Comparison of ENCODE assay signal across 21 cellular contexts in the genomic region with DNA sequence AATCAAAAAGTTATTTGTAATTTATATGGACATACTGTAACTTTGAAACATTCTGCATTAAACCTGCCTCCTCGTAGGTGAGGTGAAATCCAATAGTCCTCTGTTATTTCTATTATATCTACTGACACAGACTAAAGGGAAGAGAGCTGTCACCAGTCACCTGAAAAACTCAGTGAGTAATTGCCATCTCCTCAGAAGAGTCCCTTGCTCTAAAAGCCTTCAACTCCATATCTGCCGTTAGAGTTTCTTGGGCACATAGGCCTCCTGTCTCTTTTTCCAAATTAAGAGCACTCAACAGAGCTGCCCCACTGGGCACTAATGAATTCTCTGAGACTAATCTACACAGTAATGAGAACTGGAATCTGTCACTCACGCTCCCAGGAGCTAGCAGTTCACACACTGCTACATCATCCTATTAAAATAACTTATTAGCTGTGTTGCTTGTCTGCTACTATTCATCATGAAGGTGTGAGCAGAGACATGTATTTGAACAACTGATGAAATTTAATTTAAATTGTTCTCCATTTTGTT.
"Had no signal": no experiment of that assay in that cellular context is flagged by ENCODE, and none has a peak within 500 bp of the region (broad histone marks: within the 10 kb centered on the region; RNA-seq: fewer than 3 reads in every experiment).

No MANE protein-coding gene starts in this region.

- H3K27me3 Mint-ChIP-seq: activated CD4-positive, alpha-beta T cell treated with anti-CD3 and anti-CD28 coated beads, Interleukin-2, amount 10 ng/mL, durations not matched to agents 7 days and 5 days; activated naive CD8-positive, alpha-beta T cell treated with anti-CD3 and anti-CD28 coated beads, Interleukin-2, amount 10 ng/mL, durations not matched to agents 7 days and 5 days; activated T-cell treated with anti-CD3 and anti-CD28 coated beads, Interleukin-2, amount 50 U/mL, for 24 hours; central memory CD8-positive, alpha-beta T cell; naive B cell had no signal

- H3K4me3 ChIP-seq: body of pancreas, coronary artery, mucosa of descending colon, pancreas had no signal

- H3K27ac Mint-ChIP-seq: activated CD4-positive, alpha-beta T cell treated with anti-CD3 and anti-CD28 coated beads, Interleukin-2, amount 10 ng/mL, durations not matched to agents 7 days and 5 days; activated CD8-positive, alpha-beta T cell treated with anti-CD3 and anti-CD28 coated beads, Interleukin-2, amount 10 ng/mL, durations not matched to agents 7 days and 5 days; activated naive CD8-positive, alpha-beta T cell treated with anti-CD3 and anti-CD28 coated beads, Interleukin-2, amount 10 ng/mL, durations not matched to agents 7 days and 5 days; activated T-cell treated with anti-CD3 and anti-CD28 coated beads, Interleukin-2, amount 50 U/mL, for 24 hours; activated T-helper 2 cell treated with anti-CD3 and anti-CD28 coated beads, Interferon-gamma antibody, Interleukin-2, Interleukin-4, amounts not matched to agents 10 μg/mL and 5 μg/mL and 100 μg/mL, durations not matched to agents 14 hours and 24 hours and 36 hours; memory B cell; naive B cell; T-helper 1 cell treated with Interleukin-12 subunit alpha and Interleukin-12 subunit beta and Interleukin-4 antibody, amounts not matched to agents 30 μg/mL and 1 μg/mL, for 36 hours had no signal

- H3K4me3 Mint-ChIP-seq: activated CD4-positive, alpha-beta T cell treated with anti-CD3 and anti-CD28 coated beads, Interleukin-2, amount 10 ng/mL, durations not matched to agents 7 days and 5 days; activated CD8-positive, alpha-beta T cell treated with anti-CD3 and anti-CD28 coated beads, Interleukin-2, amount 10 ng/mL, durations not matched to agents 7 days and 5 days; activated naive CD8-positive, alpha-beta T cell treated with anti-CD3 and anti-CD28 coated beads, Interleukin-2, amount 10 ng/mL, durations not matched to agents 7 days and 5 days; activated T-cell treated with anti-CD3 and anti-CD28 coated beads, Interleukin-2, amount 50 U/mL, for 24 hours; central memory CD8-positive, alpha-beta T cell; memory B cell; naive B cell; T-helper 1 cell treated with Interleukin-12 subunit alpha and Interleukin-12 subunit beta and Interleukin-4 antibody, amounts not matched to agents 30 μg/mL and 1 μg/mL, for 36 hours had no signal

- H3K27ac ChIP-seq: body of pancreas, coronary artery, pancreas had no signal

- ATAC-seq: activated CD4-positive, CD25-positive, alpha-beta regulatory T cell treated with anti-CD3 and anti-CD28 coated beads, Interleukin-2, amount 50 U/mL, for 24 hours; activated CD8-positive, alpha-beta T cell treated with anti-CD3 and anti-CD28 coated beads, Interleukin-2, amount 10 ng/mL, durations not matched to agents 7 days and 5 days; body of pancreas; mucosa of descending colon had no signal

- H3K4me1 Mint-ChIP-seq: activated CD4-positive, alpha-beta T cell treated with anti-CD3 and anti-CD28 coated beads, Interleukin-2, amount 10 ng/mL, durations not matched to agents 7 days and 5 days; activated naive CD8-positive, alpha-beta T cell treated with anti-CD3 and anti-CD28 coated beads, Interleukin-2, amount 10 ng/mL, durations not matched to agents 7 days and 5 days; central memory CD8-positive, alpha-beta T cell; memory B cell; naive B cell had no signal

- DNase-seq: activated CD4-positive, alpha-beta T cell treated with anti-CD3 and anti-CD28 coated beads, Interleukin-2, amount 10 ng/mL, durations not matched to agents 7 days and 5 days; activated CD8-positive, alpha-beta T cell treated with anti-CD3 and anti-CD28 coated beads, Interleukin-2, amount 10 ng/mL, durations not matched to agents 7 days and 5 days; activated naive CD4-positive, alpha-beta T cell treated with Interleukin-2 at 50 U/mL for 16 hours; activated naive CD8-positive, alpha-beta T cell treated with anti-CD3 and anti-CD28 coated beads, Interleukin-2, amount 10 ng/mL, durations not matched to agents 7 days and 5 days; activated T-cell treated with anti-CD3 and anti-CD28 coated beads, Interleukin-2, amount 50 U/mL, for 24 hours; amygdala; body of pancreas; head of caudate nucleus; mucosa of descending colon; naive B cell; pancreas; stimulated activated CD4-positive, alpha-beta T cell treated with anti-CD3 and anti-CD28 coated beads, Interleukin-12 subunit alpha, Interleukin-12 subunit beta, amount 100 ng/mL, for 4 hours; stimulated activated CD4-positive, alpha-beta T cell treated with anti-CD3 and anti-CD28 coated beads, Interleukin-1b, Interleukin-23, amount 100 ng/mL, for 48 hours; stimulated activated CD8-positive, alpha-beta memory T cell treated with anti-CD3 and anti-CD28 coated beads, Interleukin-4, amount 100 ng/mL, for 48 hours; stimulated activated naive CD4-positive, alpha-beta T cell had no signal

- H3K9me3 ChIP-seq: body of pancreas, mucosa of descending colon, pancreas had no signal

- H3K36me3 ChIP-seq: pancreas had no signal

- H3K36me3 Mint-ChIP-seq: activated naive CD8-positive, alpha-beta T cell treated with anti-CD3 and anti-CD28 coated beads, Interleukin-2, amount 10 ng/mL, durations not matched to agents 7 days and 5 days; memory B cell; naive B cell had no signal

- H3K27me3 ChIP-seq: body of pancreas, pancreas had no signal

- H3K9me3 Mint-ChIP-seq: activated CD4-positive, alpha-beta T cell treated with anti-CD3 and anti-CD28 coated beads, Interleukin-2, amount 10 ng/mL, durations not matched to agents 7 days and 5 days; activated naive CD8-positive, alpha-beta T cell treated with anti-CD3 and anti-CD28 coated beads, Interleukin-2, amount 10 ng/mL, durations not matched to agents 7 days and 5 days; activated T-cell treated with anti-CD3 and anti-CD28 coated beads, Interleukin-2, amount 50 U/mL, for 24 hours; activated T-helper 2 cell treated with anti-CD3 and anti-CD28 coated beads, Interferon-gamma antibody, Interleukin-2, Interleukin-4, amounts not matched to agents 10 μg/mL and 5 μg/mL and 100 μg/mL, durations not matched to agents 14 hours and 24 hours and 36 hours; central memory CD8-positive, alpha-beta T cell; T-helper 1 cell treated with Interleukin-12 subunit alpha and Interleukin-12 subunit beta and Interleukin-4 antibody, amounts not matched to agents 30 μg/mL and 1 μg/mL, for 36 hours had no signal
